In the genomic region with DNA sequence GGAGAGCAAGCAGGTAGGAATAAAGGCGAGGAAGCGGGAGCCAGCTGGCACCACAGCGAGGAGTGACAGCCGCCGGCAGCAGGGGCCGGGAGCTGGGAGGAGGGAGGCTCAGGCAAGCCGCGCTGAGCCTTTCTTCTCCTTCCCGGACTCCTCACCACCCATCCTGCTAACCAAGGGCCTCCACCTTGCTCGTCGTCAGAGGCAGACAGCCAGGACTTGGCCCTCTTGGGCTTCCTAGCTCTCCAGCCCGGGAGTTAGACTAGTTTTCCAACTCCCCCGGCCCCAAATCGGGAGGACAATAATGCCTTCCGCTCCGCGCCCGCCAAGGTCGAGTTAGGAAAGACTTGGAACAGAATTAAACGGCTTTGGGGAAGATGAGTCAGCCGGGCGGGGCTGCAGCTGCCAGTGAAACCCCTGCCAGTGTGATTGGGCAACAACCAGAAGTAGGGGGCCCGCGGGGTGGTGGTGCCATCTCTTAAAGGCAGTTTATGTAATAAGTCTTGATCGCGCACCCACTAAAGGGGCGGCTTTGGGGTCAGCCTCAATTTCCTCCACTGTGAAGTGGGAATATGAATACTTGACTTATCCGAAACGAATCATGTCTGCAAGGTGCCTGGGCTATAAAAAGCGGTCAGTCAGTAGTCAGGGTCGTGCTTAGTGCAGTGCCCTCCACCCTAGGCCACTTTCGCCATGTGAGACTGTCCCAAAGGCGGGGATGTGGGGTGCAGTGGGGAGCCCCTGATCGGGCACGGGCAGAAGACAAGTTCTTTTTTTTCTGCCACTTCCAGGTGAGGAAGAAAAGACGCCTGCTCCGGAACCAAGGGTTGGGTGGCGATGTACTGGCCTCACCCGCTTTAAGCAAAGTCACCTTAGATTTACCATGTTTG, we compare ENCODE assay signal across 1 cellular context.
A peak's percentile ranks its signal among the peaks of the same experiment; 100 is the strongest.
TF ChIP-seq lines count a peak whose summit lies in the region.

No MANE protein-coding gene starts in this region.

TF ChIP-seq in HEK293, 187 proteins besides CTCF, POLR2A, EP300 and RAD21 (continued from another document):
- no peak for TF ChIP-seq ZNF248 (tag by site-specific recombination; IDR thresholded peaks at IDR 0.05)
- peak; percentile 56; the same call in 1 of the 2 replicates for TF ChIP-seq GLIS2 (tag by site-specific recombination; IDR thresholded peaks at IDR 0.05)
- no peak for TF ChIP-seq ZNF324 (tag by site-specific recombination; IDR thresholded peaks at IDR 0.05)
- TF ChIP-seq IKZF3 (tag by site-specific recombination; IDR thresholded peaks at IDR 0.05), result 0 out of 2 replicates have a peak, but pooled peaks have one; percentile 22
- peak; percentile 57; the same call in 1 of the 2 replicates for TF ChIP-seq ZNF600 (tag by site-specific recombination; IDR thresholded peaks at IDR 0.05)
- 0 out of 2 replicates have a peak, but pooled peaks have one; percentile 28 for TF ChIP-seq ZNF366 (tag by site-specific recombination; conservative IDR thresholded peaks at IDR 0.05)
- TF ChIP-seq KLF1 (tag by site-specific recombination; IDR thresholded peaks at IDR 0.05), result peak; percentile 56
- TF ChIP-seq ZXDB (tag by site-specific recombination; IDR thresholded peaks at IDR 0.05), result peak; percentile 27; the same call in 1 of the 2 replicates
- no peak for TF ChIP-seq ZNF777 (tag by site-specific recombination; IDR thresholded peaks at IDR 0.05; ENCODE audit: borderline replicate concordance)
- no peak for TF ChIP-seq ZNF354C (tag by site-specific recombination; IDR thresholded peaks at IDR 0.05; ENCODE audit: borderline replicate concordance, low read depth)
- TF ChIP-seq FEZF1 (tag by site-specific recombination; IDR thresholded peaks at IDR 0.05), result no peak
- no peak for TF ChIP-seq ZNF510 (tag by site-specific recombination; IDR thresholded peaks at IDR 0.05; ENCODE audit: insufficient replicate concordance)
- TF ChIP-seq, protein P1, sequence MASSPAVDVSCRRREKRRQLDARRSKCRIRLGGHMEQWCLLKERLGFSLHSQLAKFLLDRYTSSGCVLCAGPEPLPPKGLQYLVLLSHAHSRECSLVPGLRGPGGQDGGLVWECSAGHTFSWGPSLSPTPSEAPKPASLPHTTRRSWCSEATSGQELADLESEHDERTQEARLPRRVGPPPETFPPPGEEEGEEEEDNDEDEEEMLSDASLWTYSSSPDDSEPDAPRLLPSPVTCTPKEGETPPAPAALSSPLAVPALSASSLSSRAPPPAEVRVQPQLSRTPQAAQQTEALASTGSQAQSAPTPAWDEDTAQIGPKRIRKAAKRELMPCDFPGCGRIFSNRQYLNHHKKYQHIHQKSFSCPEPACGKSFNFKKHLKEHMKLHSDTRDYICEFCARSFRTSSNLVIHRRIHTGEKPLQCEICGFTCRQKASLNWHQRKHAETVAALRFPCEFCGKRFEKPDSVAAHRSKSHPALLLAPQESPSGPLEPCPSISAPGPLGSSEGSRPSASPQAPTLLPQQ (tag by site-specific recombination; IDR thresholded peaks at IDR 0.05), result 0 out of 2 replicates have a peak, but pooled peaks have one; percentile 40
- no peak for TF ChIP-seq ZNF792 (tag by site-specific recombination; IDR thresholded peaks at IDR 0.05)
- TF ChIP-seq ZIC2 (tag by site-specific recombination; IDR thresholded peaks at IDR 0.05), result 0 out of 2 replicates have a peak, but pooled peaks have one; percentile 14
- TF ChIP-seq, protein P2, sequence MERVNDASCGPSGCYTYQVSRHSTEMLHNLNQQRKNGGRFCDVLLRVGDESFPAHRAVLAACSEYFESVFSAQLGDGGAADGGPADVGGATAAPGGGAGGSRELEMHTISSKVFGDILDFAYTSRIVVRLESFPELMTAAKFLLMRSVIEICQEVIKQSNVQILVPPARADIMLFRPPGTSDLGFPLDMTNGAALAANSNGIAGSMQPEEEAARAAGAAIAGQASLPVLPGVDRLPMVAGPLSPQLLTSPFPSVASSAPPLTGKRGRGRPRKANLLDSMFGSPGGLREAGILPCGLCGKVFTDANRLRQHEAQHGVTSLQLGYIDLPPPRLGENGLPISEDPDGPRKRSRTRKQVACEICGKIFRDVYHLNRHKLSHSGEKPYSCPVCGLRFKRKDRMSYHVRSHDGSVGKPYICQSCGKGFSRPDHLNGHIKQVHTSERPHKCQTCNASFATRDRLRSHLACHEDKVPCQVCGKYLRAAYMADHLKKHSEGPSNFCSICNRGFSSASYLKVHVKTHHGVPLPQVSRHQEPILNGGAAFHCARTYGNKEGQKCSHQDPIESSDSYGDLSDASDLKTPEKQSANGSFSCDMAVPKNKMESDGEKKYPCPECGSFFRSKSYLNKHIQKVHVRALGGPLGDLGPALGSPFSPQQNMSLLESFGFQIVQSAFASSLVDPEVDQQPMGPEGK (tag by site-specific recombination; IDR thresholded peaks at IDR 0.05), result peak; percentile 63
- TF ChIP-seq ZBTB20 (tag by site-specific recombination; IDR thresholded peaks at IDR 0.05), result peak; percentile 88
- no peak for TF ChIP-seq ZNF560 (tag by site-specific recombination; IDR thresholded peaks at IDR 0.05; ENCODE audit: borderline replicate concordance)
- TF ChIP-seq KLF8 (tag by site-specific recombination; IDR thresholded peaks at IDR 0.05), result 0 out of 2 replicates have a peak, but pooled peaks have one; percentile 46
- TF ChIP-seq KLF7 (tag by site-specific recombination; IDR thresholded peaks at IDR 0.05; ENCODE audit: borderline replicate concordance), result no peak
- TF ChIP-seq ZFP37 (tag by site-specific recombination; IDR thresholded peaks at IDR 0.05), result peak; percentile 69; the same call in 1 of the 2 replicates
- TF ChIP-seq, protein P3, sequence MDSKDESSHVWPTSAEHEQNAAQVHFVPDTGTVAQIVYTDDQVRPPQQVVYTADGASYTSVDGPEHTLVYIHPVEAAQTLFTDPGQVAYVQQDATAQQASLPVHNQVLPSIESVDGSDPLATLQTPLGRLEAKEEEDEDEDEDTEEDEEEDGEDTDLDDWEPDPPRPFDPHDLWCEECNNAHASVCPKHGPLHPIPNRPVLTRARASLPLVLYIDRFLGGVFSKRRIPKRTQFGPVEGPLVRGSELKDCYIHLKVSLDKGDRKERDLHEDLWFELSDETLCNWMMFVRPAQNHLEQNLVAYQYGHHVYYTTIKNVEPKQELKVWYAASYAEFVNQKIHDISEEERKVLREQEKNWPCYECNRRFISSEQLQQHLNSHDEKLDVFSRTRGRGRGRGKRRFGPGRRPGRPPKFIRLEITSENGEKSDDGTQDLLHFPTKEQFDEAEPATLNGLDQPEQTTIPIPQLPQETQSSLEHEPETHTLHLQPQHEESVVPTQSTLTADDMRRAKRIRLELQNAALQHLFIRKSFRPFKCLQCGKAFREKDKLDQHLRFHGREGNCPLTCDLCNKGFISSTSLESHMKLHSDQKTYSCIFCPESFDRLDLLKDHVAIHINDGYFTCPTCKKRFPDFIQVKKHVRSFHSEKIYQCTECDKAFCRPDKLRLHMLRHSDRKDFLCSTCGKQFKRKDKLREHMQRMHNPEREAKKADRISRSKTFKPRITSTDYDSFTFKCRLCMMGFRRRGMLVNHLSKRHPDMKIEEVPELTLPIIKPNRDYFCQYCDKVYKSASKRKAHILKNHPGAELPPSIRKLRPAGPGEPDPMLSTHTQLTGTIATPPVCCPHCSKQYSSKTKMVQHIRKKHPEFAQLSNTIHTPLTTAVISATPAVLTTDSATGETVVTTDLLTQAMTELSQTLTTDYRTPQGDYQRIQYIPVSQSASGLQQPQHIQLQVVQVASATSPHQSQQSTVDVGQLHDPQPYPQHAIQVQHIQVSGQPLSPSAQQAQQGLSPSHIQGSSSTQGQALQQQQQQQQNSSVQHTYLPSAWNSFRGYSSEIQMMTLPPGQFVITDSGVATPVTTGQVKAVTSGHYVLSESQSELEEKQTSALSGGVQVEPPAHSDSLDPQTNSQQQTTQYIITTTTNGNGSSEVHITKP (tag by site-specific recombination; IDR thresholded peaks at IDR 0.05), result peak; percentile 70
- no peak; the same call in 1 of the 2 replicates for TF ChIP-seq ZNF629 (tag by site-specific recombination; IDR thresholded peaks at IDR 0.05)
- TF ChIP-seq ZNF138 (tag by site-specific recombination; IDR thresholded peaks at IDR 0.05; ENCODE audit: borderline replicate concordance), result no peak
- TF ChIP-seq, protein P4, sequence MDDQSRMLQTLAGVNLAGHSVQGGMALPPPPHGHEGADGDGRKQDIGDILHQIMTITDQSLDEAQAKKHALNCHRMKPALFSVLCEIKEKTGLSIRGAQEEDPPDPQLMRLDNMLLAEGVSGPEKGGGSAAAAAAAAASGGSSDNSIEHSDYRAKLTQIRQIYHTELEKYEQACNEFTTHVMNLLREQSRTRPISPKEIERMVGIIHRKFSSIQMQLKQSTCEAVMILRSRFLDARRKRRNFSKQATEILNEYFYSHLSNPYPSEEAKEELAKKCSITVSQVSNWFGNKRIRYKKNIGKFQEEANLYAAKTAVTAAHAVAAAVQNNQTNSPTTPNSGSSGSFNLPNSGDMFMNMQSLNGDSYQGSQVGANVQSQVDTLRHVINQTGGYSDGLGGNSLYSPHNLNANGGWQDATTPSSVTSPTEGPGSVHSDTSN (CRISPR knock-in tag; IDR thresholded peaks at IDR 0.05), result no peak
- TF ChIP-seq, protein P5, sequence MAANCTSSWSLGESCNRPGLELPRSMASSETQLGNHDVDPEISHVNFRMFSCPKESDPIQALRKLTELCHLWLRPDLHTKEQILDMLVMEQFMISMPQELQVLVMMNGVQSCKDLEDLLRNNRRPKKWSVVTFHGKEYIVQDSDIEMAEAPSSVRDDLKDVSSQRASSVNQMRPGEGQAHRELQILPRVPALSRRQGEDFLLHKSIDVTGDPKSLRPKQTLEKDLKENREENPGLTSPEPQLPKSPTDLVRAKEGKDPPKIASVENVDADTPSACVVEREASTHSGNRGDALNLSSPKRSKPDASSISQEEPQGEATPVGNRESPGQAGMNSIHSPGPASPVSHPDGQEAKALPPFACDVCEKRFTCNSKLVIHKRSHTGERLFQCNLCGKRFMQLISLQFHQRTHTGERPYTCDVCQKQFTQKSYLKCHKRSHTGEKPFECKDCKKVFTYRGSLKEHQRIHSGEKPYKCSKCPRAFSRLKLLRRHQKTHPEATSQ (tag by site-specific recombination; IDR thresholded peaks at IDR 0.05), result no peak
- peak; percentile 52; the same call in 1 of the 2 replicates for TF ChIP-seq ZFP69B (tag by site-specific recombination; IDR thresholded peaks at IDR 0.05)
